ENCODE assay signal across 1 cellular context in the genomic region with DNA sequence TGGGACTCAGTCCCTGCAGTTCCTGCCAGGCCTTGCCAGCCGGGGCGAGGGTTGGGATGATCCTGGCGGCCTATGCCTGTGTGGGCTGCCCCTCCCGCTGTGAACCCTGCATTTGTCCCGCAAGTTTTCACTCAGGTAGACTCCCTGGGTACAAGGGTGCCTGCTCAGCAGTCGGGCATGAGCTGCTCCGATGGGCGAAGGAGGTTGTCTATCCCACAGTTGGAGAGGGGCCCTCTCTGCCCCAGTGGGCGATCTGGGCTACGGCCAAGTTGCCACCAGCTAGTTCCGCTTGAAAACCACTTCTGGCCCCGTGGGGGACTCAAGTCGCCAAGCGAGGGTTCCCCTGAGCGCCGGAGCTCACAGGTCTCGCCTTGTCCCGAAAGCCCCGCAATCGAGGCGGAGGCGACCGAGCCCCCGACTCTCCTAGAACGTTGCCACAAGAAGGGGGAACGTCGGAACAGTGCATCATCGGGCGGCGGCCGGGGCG.
TF ChIP-seq lines count a peak whose summit lies in the region.

No MANE protein-coding gene starts in this region.

TF ChIP-seq in HepG2, 621 proteins besides CTCF, POLR2A, EP300 and RAD21 (continued from another document and continues in another):
- TF ChIP-seq, protein P1, sequence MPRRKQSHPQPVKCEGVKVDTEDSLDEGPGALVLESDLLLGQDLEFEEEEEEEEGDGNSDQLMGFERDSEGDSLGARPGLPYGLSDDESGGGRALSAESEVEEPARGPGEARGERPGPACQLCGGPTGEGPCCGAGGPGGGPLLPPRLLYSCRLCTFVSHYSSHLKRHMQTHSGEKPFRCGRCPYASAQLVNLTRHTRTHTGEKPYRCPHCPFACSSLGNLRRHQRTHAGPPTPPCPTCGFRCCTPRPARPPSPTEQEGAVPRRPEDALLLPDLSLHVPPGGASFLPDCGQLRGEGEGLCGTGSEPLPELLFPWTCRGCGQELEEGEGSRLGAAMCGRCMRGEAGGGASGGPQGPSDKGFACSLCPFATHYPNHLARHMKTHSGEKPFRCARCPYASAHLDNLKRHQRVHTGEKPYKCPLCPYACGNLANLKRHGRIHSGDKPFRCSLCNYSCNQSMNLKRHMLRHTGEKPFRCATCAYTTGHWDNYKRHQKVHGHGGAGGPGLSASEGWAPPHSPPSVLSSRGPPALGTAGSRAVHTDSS (CRISPR knock-in tag; conservative IDR thresholded peaks at IDR 0.05), result 0 out of 2 replicates have a peak, but pooled peaks have one; percentile 22
- TF ChIP-seq ZNF724P (CRISPR knock-in tag; IDR thresholded peaks at IDR 0.05; ENCODE audit: borderline replicate concordance) (no peak; the same call in 1 of the 2 replicates), AGO2 (optimal IDR thresholded peaks at IDR 0.05; ENCODE audit: low read depth, low read length) (peak; percentile 44), ARNTL (CRISPR knock-in tag; IDR thresholded peaks at IDR 0.05) (no peak), FOSL1 (CRISPR knock-in tag; IDR thresholded peaks at IDR 0.05; ENCODE audit: borderline replicate concordance) (no peak), SP2 (CRISPR knock-in tag; IDR thresholded peaks at IDR 0.05) (no peak), ZNF136 (CRISPR knock-in tag; IDR thresholded peaks at IDR 0.05; ENCODE audit: low read depth) (no peak), ZNF883 (CRISPR knock-in tag; IDR thresholded peaks at IDR 0.05; ENCODE audit: not compliant biosample characterization) (peak; percentile 17), ZNF337 (CRISPR knock-in tag; IDR thresholded peaks at IDR 0.05; ENCODE audit: borderline replicate concordance, low read depth) (peak; percentile 1; the same call in 1 of the 2 replicates), RBFOX2 (IDR thresholded peaks at IDR 0.05; ENCODE audit: low read depth, low read length) (no peak), NFYB (CRISPR knock-in tag; IDR thresholded peaks at IDR 0.05) (peak; percentile 9; the same call in 1 of the 2 replicates), HNRNPL (IDR thresholded peaks at IDR 0.05; ENCODE audit: low read depth, low read length) (peak; percentile 58; the same call in 1 of the 2 replicates), MYC (CRISPR knock-in tag; IDR thresholded peaks at IDR 0.05; ENCODE audit: borderline replicate concordance) (0 out of 2 replicates have a peak, but pooled peaks have one; percentile 5), ZNF709 (CRISPR knock-in tag; IDR thresholded peaks at IDR 0.05) (peak; percentile 4; the same call in 1 of the 2 replicates), PRPF4 (IDR thresholded peaks at IDR 0.05; ENCODE audit: low read depth, low read length, poor library complexity, severe bottlenecking) (no peak), ZNF749 (CRISPR knock-in tag; IDR thresholded peaks at IDR 0.05; ENCODE audit: borderline replicate concordance) (no peak), KLF11 (CRISPR knock-in tag; IDR thresholded peaks at IDR 0.05) (peak; percentile 26; the same call in 1 of the 2 replicates), ZFX (CRISPR knock-in tag; IDR thresholded peaks at IDR 0.05; ENCODE audit: low read depth) (peak; percentile 41; the same call in 1 of the 2 replicates), XRCC5 (optimal IDR thresholded peaks at IDR 0.05; ENCODE audit: low read length) (no peak), POLR2G (IDR thresholded peaks at IDR 0.05; ENCODE audit: low read depth, low read length) (no peak), GATA4 (IDR thresholded peaks at IDR 0.05; ENCODE audit: borderline replicate concordance, low read depth) (no peak), POGZ (CRISPR knock-in tag; IDR thresholded peaks at IDR 0.05) (no peak), GTF2F1 (IDR thresholded peaks at IDR 0.05; ENCODE audit: low read length) (no peak), ZNF335 (CRISPR knock-in tag; IDR thresholded peaks at IDR 0.05) (no peak; the same call in 1 of the 2 replicates), ZNF644 (CRISPR knock-in tag; IDR thresholded peaks at IDR 0.05; ENCODE audit: low read depth) (no peak), ZC3H13 (CRISPR knock-in tag; IDR thresholded peaks at IDR 0.05) (no peak), ZNF782 (CRISPR knock-in tag; IDR thresholded peaks at IDR 0.05; ENCODE audit: borderline replicate concordance) (0 out of 2 replicates have a peak, but pooled peaks have one; percentile 4), ZNF441 (CRISPR knock-in tag; IDR thresholded peaks at IDR 0.05; ENCODE audit: borderline replicate concordance) (no peak), ZNF547 (CRISPR knock-in tag; IDR thresholded peaks at IDR 0.05) (no peak), SIX1 (CRISPR knock-in tag; IDR thresholded peaks at IDR 0.05; ENCODE audit: borderline replicate concordance) (no peak), ZNF550 (CRISPR knock-in tag; IDR thresholded peaks at IDR 0.05; ENCODE audit: borderline replicate concordance) (no peak)
- TF ChIP-seq, protein P2, sequence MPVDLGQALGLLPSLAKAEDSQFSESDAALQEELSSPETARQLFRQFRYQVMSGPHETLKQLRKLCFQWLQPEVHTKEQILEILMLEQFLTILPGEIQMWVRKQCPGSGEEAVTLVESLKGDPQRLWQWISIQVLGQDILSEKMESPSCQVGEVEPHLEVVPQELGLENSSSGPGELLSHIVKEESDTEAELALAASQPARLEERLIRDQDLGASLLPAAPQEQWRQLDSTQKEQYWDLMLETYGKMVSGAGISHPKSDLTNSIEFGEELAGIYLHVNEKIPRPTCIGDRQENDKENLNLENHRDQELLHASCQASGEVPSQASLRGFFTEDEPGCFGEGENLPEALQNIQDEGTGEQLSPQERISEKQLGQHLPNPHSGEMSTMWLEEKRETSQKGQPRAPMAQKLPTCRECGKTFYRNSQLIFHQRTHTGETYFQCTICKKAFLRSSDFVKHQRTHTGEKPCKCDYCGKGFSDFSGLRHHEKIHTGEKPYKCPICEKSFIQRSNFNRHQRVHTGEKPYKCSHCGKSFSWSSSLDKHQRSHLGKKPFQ (CRISPR knock-in tag; IDR thresholded peaks at IDR 0.05; ENCODE audit: insufficient replicate concordance), result no peak
- TF ChIP-seq, protein P3, sequence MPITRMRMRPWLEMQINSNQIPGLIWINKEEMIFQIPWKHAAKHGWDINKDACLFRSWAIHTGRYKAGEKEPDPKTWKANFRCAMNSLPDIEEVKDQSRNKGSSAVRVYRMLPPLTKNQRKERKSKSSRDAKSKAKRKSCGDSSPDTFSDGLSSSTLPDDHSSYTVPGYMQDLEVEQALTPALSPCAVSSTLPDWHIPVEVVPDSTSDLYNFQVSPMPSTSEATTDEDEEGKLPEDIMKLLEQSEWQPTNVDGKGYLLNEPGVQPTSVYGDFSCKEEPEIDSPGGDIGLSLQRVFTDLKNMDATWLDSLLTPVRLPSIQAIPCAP (CRISPR knock-in tag; IDR thresholded peaks at IDR 0.05; ENCODE audit: low read depth), result no peak
- TF ChIP-seq, protein P4, sequence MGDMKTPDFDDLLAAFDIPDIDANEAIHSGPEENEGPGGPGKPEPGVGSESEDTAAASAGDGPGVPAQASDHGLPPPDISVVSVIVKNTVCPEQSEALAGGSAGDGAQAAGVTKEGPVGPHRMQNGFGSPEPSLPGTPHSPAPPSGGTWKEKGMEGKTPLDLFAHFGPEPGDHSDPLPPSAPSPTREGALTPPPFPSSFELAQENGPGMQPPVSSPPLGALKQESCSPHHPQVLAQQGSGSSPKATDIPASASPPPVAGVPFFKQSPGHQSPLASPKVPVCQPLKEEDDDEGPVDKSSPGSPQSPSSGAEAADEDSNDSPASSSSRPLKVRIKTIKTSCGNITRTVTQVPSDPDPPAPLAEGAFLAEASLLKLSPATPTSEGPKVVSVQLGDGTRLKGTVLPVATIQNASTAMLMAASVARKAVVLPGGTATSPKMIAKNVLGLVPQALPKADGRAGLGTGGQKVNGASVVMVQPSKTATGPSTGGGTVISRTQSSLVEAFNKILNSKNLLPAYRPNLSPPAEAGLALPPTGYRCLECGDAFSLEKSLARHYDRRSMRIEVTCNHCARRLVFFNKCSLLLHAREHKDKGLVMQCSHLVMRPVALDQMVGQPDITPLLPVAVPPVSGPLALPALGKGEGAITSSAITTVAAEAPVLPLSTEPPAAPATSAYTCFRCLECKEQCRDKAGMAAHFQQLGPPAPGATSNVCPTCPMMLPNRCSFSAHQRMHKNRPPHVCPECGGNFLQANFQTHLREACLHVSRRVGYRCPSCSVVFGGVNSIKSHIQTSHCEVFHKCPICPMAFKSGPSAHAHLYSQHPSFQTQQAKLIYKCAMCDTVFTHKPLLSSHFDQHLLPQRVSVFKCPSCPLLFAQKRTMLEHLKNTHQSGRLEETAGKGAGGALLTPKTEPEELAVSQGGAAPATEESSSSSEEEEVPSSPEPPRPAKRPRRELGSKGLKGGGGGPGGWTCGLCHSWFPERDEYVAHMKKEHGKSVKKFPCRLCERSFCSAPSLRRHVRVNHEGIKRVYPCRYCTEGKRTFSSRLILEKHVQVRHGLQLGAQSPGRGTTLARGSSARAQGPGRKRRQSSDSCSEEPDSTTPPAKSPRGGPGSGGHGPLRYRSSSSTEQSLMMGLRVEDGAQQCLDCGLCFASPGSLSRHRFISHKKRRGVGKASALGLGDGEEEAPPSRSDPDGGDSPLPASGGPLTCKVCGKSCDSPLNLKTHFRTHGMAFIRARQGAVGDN (CRISPR knock-in tag; IDR thresholded peaks at IDR 0.05), result no peak
- TF ChIP-seq, protein P5, sequence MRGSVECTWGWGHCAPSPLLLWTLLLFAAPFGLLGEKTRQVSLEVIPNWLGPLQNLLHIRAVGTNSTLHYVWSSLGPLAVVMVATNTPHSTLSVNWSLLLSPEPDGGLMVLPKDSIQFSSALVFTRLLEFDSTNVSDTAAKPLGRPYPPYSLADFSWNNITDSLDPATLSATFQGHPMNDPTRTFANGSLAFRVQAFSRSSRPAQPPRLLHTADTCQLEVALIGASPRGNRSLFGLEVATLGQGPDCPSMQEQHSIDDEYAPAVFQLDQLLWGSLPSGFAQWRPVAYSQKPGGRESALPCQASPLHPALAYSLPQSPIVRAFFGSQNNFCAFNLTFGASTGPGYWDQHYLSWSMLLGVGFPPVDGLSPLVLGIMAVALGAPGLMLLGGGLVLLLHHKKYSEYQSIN (CRISPR knock-in tag; IDR thresholded peaks at IDR 0.05; ENCODE audit: borderline replicate concordance), result no peak
- TF ChIP-seq, protein P6, sequence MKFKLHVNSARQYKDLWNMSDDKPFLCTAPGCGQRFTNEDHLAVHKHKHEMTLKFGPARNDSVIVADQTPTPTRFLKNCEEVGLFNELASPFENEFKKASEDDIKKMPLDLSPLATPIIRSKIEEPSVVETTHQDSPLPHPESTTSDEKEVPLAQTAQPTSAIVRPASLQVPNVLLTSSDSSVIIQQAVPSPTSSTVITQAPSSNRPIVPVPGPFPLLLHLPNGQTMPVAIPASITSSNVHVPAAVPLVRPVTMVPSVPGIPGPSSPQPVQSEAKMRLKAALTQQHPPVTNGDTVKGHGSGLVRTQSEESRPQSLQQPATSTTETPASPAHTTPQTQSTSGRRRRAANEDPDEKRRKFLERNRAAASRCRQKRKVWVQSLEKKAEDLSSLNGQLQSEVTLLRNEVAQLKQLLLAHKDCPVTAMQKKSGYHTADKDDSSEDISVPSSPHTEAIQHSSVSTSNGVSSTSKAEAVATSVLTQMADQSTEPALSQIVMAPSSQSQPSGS (CRISPR knock-in tag; IDR thresholded peaks at IDR 0.05), result peak; percentile 0; the same call in 1 of the 2 replicates
- TF ChIP-seq, protein P7, sequence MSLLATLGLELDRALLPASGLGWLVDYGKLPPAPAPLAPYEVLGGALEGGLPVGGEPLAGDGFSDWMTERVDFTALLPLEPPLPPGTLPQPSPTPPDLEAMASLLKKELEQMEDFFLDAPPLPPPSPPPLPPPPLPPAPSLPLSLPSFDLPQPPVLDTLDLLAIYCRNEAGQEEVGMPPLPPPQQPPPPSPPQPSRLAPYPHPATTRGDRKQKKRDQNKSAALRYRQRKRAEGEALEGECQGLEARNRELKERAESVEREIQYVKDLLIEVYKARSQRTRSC (CRISPR knock-in tag; IDR thresholded peaks at IDR 0.05; ENCODE audit: low read depth), result no peak
- TF ChIP-seq, protein P8, sequence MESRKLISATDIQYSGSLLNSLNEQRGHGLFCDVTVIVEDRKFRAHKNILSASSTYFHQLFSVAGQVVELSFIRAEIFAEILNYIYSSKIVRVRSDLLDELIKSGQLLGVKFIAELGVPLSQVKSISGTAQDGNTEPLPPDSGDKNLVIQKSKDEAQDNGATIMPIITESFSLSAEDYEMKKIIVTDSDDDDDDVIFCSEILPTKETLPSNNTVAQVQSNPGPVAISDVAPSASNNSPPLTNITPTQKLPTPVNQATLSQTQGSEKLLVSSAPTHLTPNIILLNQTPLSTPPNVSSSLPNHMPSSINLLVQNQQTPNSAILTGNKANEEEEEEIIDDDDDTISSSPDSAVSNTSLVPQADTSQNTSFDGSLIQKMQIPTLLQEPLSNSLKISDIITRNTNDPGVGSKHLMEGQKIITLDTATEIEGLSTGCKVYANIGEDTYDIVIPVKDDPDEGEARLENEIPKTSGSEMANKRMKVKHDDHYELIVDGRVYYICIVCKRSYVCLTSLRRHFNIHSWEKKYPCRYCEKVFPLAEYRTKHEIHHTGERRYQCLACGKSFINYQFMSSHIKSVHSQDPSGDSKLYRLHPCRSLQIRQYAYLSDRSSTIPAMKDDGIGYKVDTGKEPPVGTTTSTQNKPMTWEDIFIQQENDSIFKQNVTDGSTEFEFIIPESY (CRISPR knock-in tag; IDR thresholded peaks at IDR 0.05), result peak; percentile 68
- TF ChIP-seq, protein P9, sequence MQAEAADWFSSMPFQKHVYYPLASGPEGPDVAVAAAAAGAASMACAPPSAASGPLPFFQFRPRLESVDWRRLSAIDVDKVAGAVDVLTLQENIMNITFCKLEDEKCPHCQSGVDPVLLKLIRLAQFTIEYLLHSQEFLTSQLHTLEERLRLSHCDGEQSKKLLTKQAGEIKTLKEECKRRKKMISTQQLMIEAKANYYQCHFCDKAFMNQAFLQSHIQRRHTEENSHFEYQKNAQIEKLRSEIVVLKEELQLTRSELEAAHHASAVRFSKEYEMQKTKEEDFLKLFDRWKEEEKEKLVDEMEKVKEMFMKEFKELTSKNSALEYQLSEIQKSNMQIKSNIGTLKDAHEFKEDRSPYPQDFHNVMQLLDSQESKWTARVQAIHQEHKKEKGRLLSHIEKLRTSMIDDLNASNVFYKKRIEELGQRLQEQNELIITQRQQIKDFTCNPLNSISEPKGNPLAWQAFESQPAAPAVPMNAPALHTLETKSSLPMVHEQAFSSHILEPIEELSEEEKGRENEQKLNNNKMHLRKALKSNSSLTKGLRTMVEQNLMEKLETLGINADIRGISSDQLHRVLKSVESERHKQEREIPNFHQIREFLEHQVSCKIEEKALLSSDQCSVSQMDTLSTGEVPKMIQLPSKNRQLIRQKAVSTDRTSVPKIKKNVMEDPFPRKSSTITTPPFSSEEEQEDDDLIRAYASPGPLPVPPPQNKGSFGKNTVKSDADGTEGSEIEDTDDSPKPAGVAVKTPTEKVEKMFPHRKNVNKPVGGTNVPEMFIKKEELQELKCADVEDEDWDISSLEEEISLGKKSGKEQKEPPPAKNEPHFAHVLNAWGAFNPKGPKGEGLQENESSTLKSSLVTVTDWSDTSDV (CRISPR knock-in tag; IDR thresholded peaks at IDR 0.05), result no peak
